Comparison of ENCODE assay signal across 22 cellular contexts in the genomic region with DNA sequence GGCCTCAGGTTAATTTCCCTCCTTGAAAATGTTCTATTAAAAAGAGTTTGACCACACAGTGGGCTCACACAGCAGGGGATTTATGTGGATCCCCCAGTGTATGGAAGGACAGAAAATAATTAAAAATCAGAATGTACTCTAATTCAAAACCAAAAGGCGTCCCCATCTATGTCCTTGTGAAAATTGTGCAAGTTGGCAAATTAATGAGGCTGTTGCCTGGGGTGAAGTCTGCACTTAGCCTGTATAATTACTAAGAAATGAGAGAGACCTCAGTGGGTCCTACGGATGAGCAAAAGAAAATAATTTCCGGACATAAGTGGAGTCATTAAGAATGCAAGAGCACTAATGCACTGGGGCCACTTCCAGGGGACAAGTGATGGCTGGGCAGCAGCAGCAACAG. TPM values are rescaled to one million over a fixed set of nuclear protein-coding genes. Genes with fewer than 3 reads are reported as not detected.
"Had no signal": no experiment of that assay in that cellular context is flagged by ENCODE, and none has a peak within 500 bp of the region (broad histone marks: within the 10 kb centered on the region; RNA-seq: fewer than 3 reads in every experiment).

No MANE protein-coding gene starts in this region.

- H3K9me3 ChIP-seq: breast epithelium, vagina had no signal

- FAIRE-seq: small intestine had no signal

- ATAC-seq: foreskin keratinocyte, right cardiac atrium had no signal

- H3K4me3 ChIP-seq: breast epithelium, tibial nerve, vagina had no signal

- H3K27me3 Mint-ChIP-seq: activated T-helper 17 cell treated with anti-CD3 and anti-CD28 coated beads, Interleukin-2, amount 50 U/mL, for 72 hours; dendritic cell treated with granulocyte-macrophage colony-stimulating factor and Interleukin-4, amounts not matched to agents 40 ng/mL and 50 ng/mL, for 4 days; progenitor cell of endocrine pancreas had no signal

- H3K27ac Mint-ChIP-seq: activated T-helper 17 cell treated with anti-CD3 and anti-CD28 coated beads, Interleukin-2, amount 50 U/mL, for 72 hours; dendritic cell treated with granulocyte-macrophage colony-stimulating factor and Interleukin-4, amounts not matched to agents 40 ng/mL and 50 ng/mL, for 4 days; nephron; progenitor cell of endocrine pancreas had no signal

- H3K27me3 ChIP-seq: breast epithelium, tibial nerve, vagina had no signal

- H3K4me1 ChIP-seq: foreskin keratinocyte, tibial nerve, vagina had no signal

- DNase-seq: activated CD4-positive, alpha-beta T cell treated with anti-CD3 and anti-CD28 coated beads, Interleukin-2, amount 50 U/mL, for 1 hour; activated CD4-positive, CD25-positive, alpha-beta regulatory T cell; activated CD8-positive, alpha-beta memory T cell treated with anti-CD3 and anti-CD28 coated beads for 24 hours; activated naive CD4-positive, alpha-beta T cell treated with Interleukin-2 at 50 U/mL for 16 hours; aorta; cerebellar nuclear complex; effector memory CD4-positive, alpha-beta T cell; foreskin keratinocyte; glutamatergic neuron; mesenchymal stem cell; right cardiac atrium; small intestine; stimulated activated CD4-positive, alpha-beta T cell treated with anti-CD3 and anti-CD28 coated beads, Interleukin-4, amount 100 ng/mL, for 24 hours; stimulated activated naive CD4-positive, alpha-beta T cell treated with Interleukin-2 at 50 U/mL for 16 hours; substantia nigra had no signal

- H3K27ac ChIP-seq: breast epithelium, foreskin keratinocyte, tibial nerve, vagina had no signal

- H3K36me3 ChIP-seq: breast epithelium, tibial nerve, vagina had no signal

- H3K4me3 Mint-ChIP-seq: activated T-helper 17 cell treated with anti-CD3 and anti-CD28 coated beads, Interleukin-2, amount 50 U/mL, for 72 hours; dendritic cell treated with granulocyte-macrophage colony-stimulating factor and Interleukin-4, amounts not matched to agents 40 ng/mL and 50 ng/mL, for 4 days; nephron had no signal

RNA-seq across cellular contexts. Expression of gene PIK3CG, which starts 31.2 kb away (rescaled TPM):
- total RNA-seq: foreskin keratinocyte, progenitor cell of endocrine pancreas had no signal
- polyA plus RNA-seq: foreskin keratinocyte had no signal
